In the genomic region with DNA sequence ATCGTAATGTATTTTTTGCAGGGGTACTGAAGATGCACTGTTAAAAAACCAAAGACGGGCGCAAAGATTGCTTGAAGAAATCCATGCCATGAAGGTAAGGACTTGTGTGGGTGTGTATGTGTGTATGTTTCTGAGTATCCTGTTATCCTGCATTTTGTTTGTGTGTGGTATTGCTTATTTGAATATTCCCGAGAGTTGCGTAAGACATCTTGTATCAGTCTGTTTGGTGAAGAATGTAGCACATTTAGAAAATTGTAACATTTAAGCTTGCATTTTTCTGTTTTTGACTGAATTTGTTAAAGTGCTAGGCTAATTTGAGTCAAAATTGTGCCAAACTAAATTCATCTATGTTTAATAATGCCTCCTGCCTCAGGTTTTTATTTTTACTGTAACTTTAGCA, we compare ENCODE assay signal across 26 cellular contexts.
"Had no signal": no experiment of that assay in that cellular context is flagged by ENCODE, and none has a peak within 500 bp of the region (broad histone marks: within the 10 kb centered on the region; RNA-seq: fewer than 3 reads in every experiment).

No MANE protein-coding gene starts in this region.

- H3K36me3 ChIP-seq: gastroesophageal sphincter, neutrophil, ovary, thoracic aorta, uterus had no signal

- H3K4me3 ChIP-seq: gastroesophageal sphincter, hepatocyte, ovary, skin epidermis, thoracic aorta, uterus had no signal

- DNase-seq: activated CD4-positive, alpha-beta T cell treated with anti-CD3 and anti-CD28 coated beads for 4 hours; activated CD4-positive, alpha-beta T cell treated with anti-CD3 and anti-CD28 coated beads, Interleukin-2, amount 50 U/mL, for 4 hours; activated CD4-positive, CD25-positive, alpha-beta regulatory T cell; activated naive CD4-positive, alpha-beta T cell; activated naive CD8-positive, alpha-beta T cell treated with anti-CD3 and anti-CD28 coated beads for 36 hours; activated T-cell treated with anti-CD3 and anti-CD28 coated beads for 4 hours; activated T-cell treated with anti-CD3 and anti-CD28 coated beads, Interleukin-2, amount 50 U/mL, for 72 hours; amniotic stem cell; caudate nucleus; cortex of kidney; effector memory CD8-positive, alpha-beta T cell; erythroblast; left cardiac atrium; naive B cell; nephron progenitor cell; ovary; stimulated activated CD4-positive, alpha-beta T cell treated with anti-CD3 and anti-CD28 coated beads, Interleukin-12 subunit alpha, Interleukin-12 subunit beta, amount 100 ng/mL, for 4 hours; stimulated activated CD4-positive, alpha-beta T cell treated with anti-CD3 and anti-CD28 coated beads, Interleukin-4, amount 100 ng/mL, for 1 hour; uterus had no signal

- H3K27me3 ChIP-seq: gastroesophageal sphincter, hepatocyte, neutrophil, ovary, uterus had no signal

- ATAC-seq: activated T-cell treated with anti-CD3 and anti-CD28 coated beads, Interleukin-2, amount 50 U/mL, for 72 hours; effector memory CD8-positive, alpha-beta T cell; gastroesophageal sphincter; left cardiac atrium; sciatic nerve; stimulated activated effector memory CD8-positive, alpha-beta T cell treated with anti-CD3 and anti-CD28 coated beads, Interleukin-12 subunit alpha, Interleukin-12 subunit beta, amount 100 ng/mL, for 72 hours had no signal

- H3K4me1 ChIP-seq: uterus had no signal

- H3K27ac ChIP-seq: gastroesophageal sphincter, hepatocyte, neutrophil, ovary, skin epidermis, thoracic aorta, uterus had no signal

- H3K9me3 ChIP-seq: gastroesophageal sphincter, neutrophil, ovary, thoracic aorta, uterus had no signal

- H3K4me2 ChIP-seq: hepatocyte had no signal

- H2AFZ ChIP-seq: hepatocyte had no signal
